7 cellular contexts compared by ENCODE assay signal in genomic region chr16:30379165-30379783, GRCh38. TPM values are rescaled to one million over a fixed set of nuclear protein-coding genes. Genes with fewer than 3 reads are reported as not detected.
DNase-seq lines count a peak whose midpoint lies in the region; ATAC-seq lines count a peak whose summit lies in the region.

No MANE protein-coding gene starts in this region.

- H3K4me1 ChIP-seq in iPS-20b (ENCODE audit: insufficient read depth, low read length) (peaks cover 6% of the 10 kb centered on the region), stomach smooth muscle (ENCODE audit: control insufficient read depth, insufficient read depth, low read length) (peaks cover 19% of the 10 kb centered on the region)

- H3K27ac ChIP-seq in iPS-20b (ENCODE audit: low read length), result no peak overlapping the region
- H3K27ac ChIP-seq in stomach smooth muscle (ENCODE audit: low read length), result peak overlapping the region; percentile 100

- H3K36me3 ChIP-seq in iPS-20b (ENCODE audit: insufficient read depth, low read depth, low read length), result 0 out of 2 replicates have a peak, but pooled peaks cover 4% of the 10 kb centered on the region
- H3K36me3 ChIP-seq in stomach smooth muscle (ENCODE audit: control insufficient read depth in 2 of 2, insufficient read depth in 2 of 2, low read length in 2 of 2), result peaks cover 0 to 3% of the 10 kb centered on the region in 2 donors

- ATAC-seq in HG03354 (IDR thresholded peaks at IDR 0.05; ENCODE audit: poor library complexity, severe bottlenecking, unreplicated experiment), result peak; percentile 1
- no peak for ATAC-seq in activated naive CD4-positive, alpha-beta T cell treated with anti-CD3 and anti-CD28 coated beads, Interleukin-2, amount 50 U/mL, for 72 hours

- H3K9ac ChIP-seq in iPS-20b (ENCODE audit: low read depth, low read length), result peak overlapping the region; percentile 75; the same call in 1 of the 2 replicates
- peak overlapping the region; percentile 64 to 81 for H3K9ac ChIP-seq in stomach smooth muscle (ENCODE audit: low read length in 2 of 2)

- H3K27ac Mint-ChIP-seq in activated naive CD4-positive, alpha-beta T cell treated with anti-CD3 and anti-CD28 coated beads, Interleukin-2, amount 50 U/mL, for 72 hours, result peak overlapping the region; percentile 98 to 99

- no peaks in the 10 kb centered on the region for H3K27me3 ChIP-seq in iPS-20b (ENCODE audit: insufficient read depth, low read length)
- no peaks in the 10 kb centered on the region for H3K27me3 ChIP-seq in stomach smooth muscle (ENCODE audit: control insufficient read depth in 1 of 2, insufficient read depth in 2 of 2, low read length in 2 of 2)

- H3K9me3 Mint-ChIP-seq in activated naive CD4-positive, alpha-beta T cell treated with anti-CD3 and anti-CD28 coated beads, Interleukin-2, amount 50 U/mL, for 72 hours, result no peaks in the 10 kb centered on the region

- DNase-seq in activated naive CD4-positive, alpha-beta T cell treated with anti-CD3 and anti-CD28 coated beads, Interleukin-2, amount 50 U/mL, for 72 hours (ENCODE audit: low spot score in 2 of 2), result no peak
- no peak for DNase-seq in NCI-H1436 (lab: John Stamatoyannopoulos, UW)
- no peak for DNase-seq in stimulated activated CD4-positive, alpha-beta T cell treated with anti-CD3 and anti-CD28 coated beads, Interleukin-4, amount 100 ng/mL, for 1 hour
- no peak for DNase-seq in SIG-M5 treated with dmso at 0.1 percent for 504 hours (lab: John Stamatoyannopoulos, UW; ENCODE audit: unreplicated experiment)

- H3K36me3 Mint-ChIP-seq in activated naive CD4-positive, alpha-beta T cell treated with anti-CD3 and anti-CD28 coated beads, Interleukin-2, amount 50 U/mL, for 72 hours, result peaks cover 26 to 28% of the 10 kb centered on the region in 2 donors

- H3K4me3 ChIP-seq in iPS-20b (ENCODE audit: low read length) (peak overlapping the region; percentile 98), stomach smooth muscle (ENCODE audit: low read length in 2 of 2) (peak overlapping the region; percentile 92 to 93)

- no peaks in the 10 kb centered on the region for H3K9me3 ChIP-seq in iPS-20b (ENCODE audit: insufficient read depth, low read depth, low read length)
- no peaks in the 10 kb centered on the region for H3K9me3 ChIP-seq in stomach smooth muscle (ENCODE audit: control insufficient read depth in 2 of 2, low read length in 2 of 2)

RNA-seq across cellular contexts. Expression of gene SEPTIN1, which starts 3.1 kb away (rescaled TPM):
- total RNA-seq in activated naive CD4-positive, alpha-beta T cell treated with anti-CD3 and anti-CD28 coated beads, Interleukin-2, amount 50 U/mL, for 72 hours, result 100 to 1,000 TPM; 161 to 208 TPM

RNA-seq across cellular contexts. Expression of gene MYL11, which starts 4.7 kb away (rescaled TPM):
- 1 to 10 TPM in 1 of 2 donors, under 1 TPM in 1; 0.97 to 1.2 TPM for total RNA-seq in activated naive CD4-positive, alpha-beta T cell treated with anti-CD3 and anti-CD28 coated beads, Interleukin-2, amount 50 U/mL, for 72 hours

RNA-seq across cellular contexts. Expression of gene TBC1D10B, which starts 9.0 kb away (rescaled TPM):
- total RNA-seq in activated naive CD4-positive, alpha-beta T cell treated with anti-CD3 and anti-CD28 coated beads, Interleukin-2, amount 50 U/mL, for 72 hours, result 10 to 100 TPM; 52.5 to 69.5 TPM

RNA-seq across cellular contexts. Expression of gene ZNF48, which starts 15.9 kb away (rescaled TPM):
- total RNA-seq in activated naive CD4-positive, alpha-beta T cell treated with anti-CD3 and anti-CD28 coated beads, Interleukin-2, amount 50 U/mL, for 72 hours, result 10 to 100 TPM in 1 of 2 donors, 1 to 10 TPM in 1; 7.6 to 10.9 TPM

RNA-seq across cellular contexts. Expression of gene CD2BP2, which starts 24.2 kb away (rescaled TPM):
- total RNA-seq in activated naive CD4-positive, alpha-beta T cell treated with anti-CD3 and anti-CD28 coated beads, Interleukin-2, amount 50 U/mL, for 72 hours, result 10 to 100 TPM; 57.3 to 64.4 TPM
